ENCODE assay signal across 1 cellular context in the genomic region with DNA sequence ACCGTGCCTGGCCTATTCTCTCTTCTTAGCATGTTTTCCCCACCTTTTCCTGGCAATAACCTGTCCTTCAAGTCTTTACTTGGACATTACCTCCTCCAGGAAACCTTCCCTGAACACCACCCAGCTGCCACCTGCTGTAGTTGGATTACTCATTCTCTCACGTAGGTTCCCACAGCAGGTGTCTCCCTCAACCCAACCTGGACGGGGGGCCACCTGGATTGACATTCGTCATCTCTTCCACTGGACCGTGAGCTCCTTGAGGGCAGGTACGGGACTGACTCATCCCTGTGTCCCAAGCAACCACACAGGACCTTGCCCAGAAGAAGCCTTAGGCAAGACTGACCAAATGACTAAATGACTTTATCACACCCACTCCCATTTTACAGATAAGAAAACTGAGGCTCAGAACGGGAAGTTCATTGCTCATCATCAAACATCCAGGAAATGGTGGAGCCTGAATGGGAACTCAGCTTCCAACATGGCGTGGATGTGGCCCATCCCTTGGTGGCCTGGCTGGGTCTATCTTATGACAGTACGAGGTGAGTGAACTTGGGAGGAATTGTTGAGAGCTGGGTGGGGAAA.
A peak's percentile ranks its signal among the peaks of the same experiment; 100 is the strongest.
TF ChIP-seq lines count a peak whose summit lies in the region.

No MANE protein-coding gene starts in this region.

TF ChIP-seq in HepG2, 621 proteins besides CTCF, POLR2A, EP300 and RAD21:
- TF ChIP-seq ZNF629 (CRISPR knock-in tag; conservative IDR thresholded peaks at IDR 0.05): peak; percentile 57; the same call in 1 of the 2 replicates
- no peak for TF ChIP-seq PLRG1 (conservative IDR thresholded peaks at IDR 0.05)
